ENCODE assay signal across 20 cellular contexts in genomic region chr11:117517097-117517496, GRCh38.
"Had no signal": no experiment of that assay in that cellular context is flagged by ENCODE, and none has a peak within 500 bp of the region (broad histone marks: within the 10 kb centered on the region; RNA-seq: fewer than 3 reads in every experiment).

No MANE protein-coding gene starts in this region.

- H3K9me3 ChIP-seq: SK-N-SH had no signal

- H3K4me3 ChIP-seq: K562 had no signal

- H3K9me3 Mint-ChIP-seq: IgD-negative memory B cell had no signal

- ATAC-seq: K562 had no signal

- H3K4me1 Mint-ChIP-seq: IgD-negative memory B cell had no signal

- H3K9ac ChIP-seq: KMS-11, SK-N-SH had no signal

- DNase-seq: Kasumi-1, MM.1S, NCI-H1092 treated with DMSO at 0.1 percent for 48 hours, NCI-H1436, NCI-H187, NCI-H2029, NCI-H2081 treated with DMSO at 0.1 percent for 48 hours, NCI-H2171, NCI-H226, NCI-H510A, NCI-H524 treated with DMSO at 0.1 percent for 48 hours, NCI-H69, NCI-H774, Right ventricle myocardium superior, RPMI8226, SK-N-SH had no signal

- H3K4me3 Mint-ChIP-seq: IgD-negative memory B cell had no signal

- H3K27ac ChIP-seq: HL-60, KMS-11 had no signal

- H3K36me3 Mint-ChIP-seq: IgD-negative memory B cell had no signal
